In genomic region chr9:35054871-35055644, GRCh38 we compare ENCODE assay signal across 16 cellular contexts.
"Had no signal": no experiment of that assay in that cellular context is flagged by ENCODE, and none has a peak within 500 bp of the region (broad histone marks: within the 10 kb centered on the region; RNA-seq: fewer than 3 reads in every experiment).

No MANE protein-coding gene starts in this region.

- H3K27ac Mint-ChIP-seq: activated CD4-positive, alpha-beta memory T cell treated with anti-CD3 and anti-CD28 coated beads for 36 hours; activated T-helper 17 cell treated with anti-CD3 and anti-CD28 coated beads, Interleukin-2, amount 50 U/mL, for 72 hours; dendritic cell treated with granulocyte-macrophage colony-stimulating factor and Interleukin-4, amounts not matched to agents 40 ng/mL and 50 ng/mL, for 4 days had no signal

- H3K27ac ChIP-seq: esophagus squamous epithelium, heart right ventricle, left lung, tibial nerve had no signal

- DNase-seq: activated CD4-positive, alpha-beta memory T cell treated with anti-CD3 and anti-CD28 coated beads for 36 hours; activated naive CD4-positive, alpha-beta T cell treated with anti-CD3 and anti-CD28 coated beads, Interleukin-2, amount 50 U/mL, for 16 hours; effector CD8-positive, alpha-beta T cell; esophagus squamous epithelium; heart right ventricle; left lung; retina; stimulated activated CD4-positive, alpha-beta T cell treated with anti-CD3 and anti-CD28 coated beads, Interleukin-12 subunit alpha, Interleukin-12 subunit beta, amount 100 ng/mL, for 4 hours; stimulated activated CD4-positive, alpha-beta T cell treated with anti-CD3 and anti-CD28 coated beads, Interleukin-1b, Interleukin-23, amount 100 ng/mL, for 48 hours; stimulated activated CD8-positive, alpha-beta memory T cell treated with anti-CD3 and anti-CD28 coated beads, Interleukin-4, amount 100 ng/mL, for 48 hours; stimulated activated naive CD4-positive, alpha-beta T cell treated with Interleukin-2 at 50 U/mL for 16 hours had no signal

- H3K9me3 ChIP-seq: esophagus squamous epithelium, heart right ventricle, left lung, tibial nerve had no signal

- H3K4me3 Mint-ChIP-seq: activated CD4-positive, alpha-beta memory T cell treated with anti-CD3 and anti-CD28 coated beads for 36 hours; activated T-helper 17 cell treated with anti-CD3 and anti-CD28 coated beads, Interleukin-2, amount 50 U/mL, for 72 hours; dendritic cell treated with granulocyte-macrophage colony-stimulating factor and Interleukin-4, amounts not matched to agents 40 ng/mL and 50 ng/mL, for 4 days had no signal

- H3K4me3 ChIP-seq: esophagus squamous epithelium, heart right ventricle, left lung, tibial nerve had no signal

- H3K27me3 ChIP-seq: esophagus squamous epithelium, heart right ventricle, left lung, tibial nerve had no signal

- H3K9me3 Mint-ChIP-seq: activated CD4-positive, alpha-beta memory T cell treated with anti-CD3 and anti-CD28 coated beads for 36 hours; activated T-helper 17 cell treated with anti-CD3 and anti-CD28 coated beads, Interleukin-2, amount 50 U/mL, for 72 hours; dendritic cell treated with granulocyte-macrophage colony-stimulating factor and Interleukin-4, amounts not matched to agents 40 ng/mL and 50 ng/mL, for 4 days had no signal

- ATAC-seq: activated CD4-positive, CD25-positive, alpha-beta regulatory T cell treated with anti-CD3 and anti-CD28 coated beads, Interleukin-2, amount 50 U/mL, for 24 hours; activated T-helper 17 cell treated with anti-CD3 and anti-CD28 coated beads, Interleukin-2, amount 50 U/mL, for 72 hours; heart right ventricle; left lung had no signal

- H3K27me3 Mint-ChIP-seq: activated CD4-positive, alpha-beta memory T cell treated with anti-CD3 and anti-CD28 coated beads for 36 hours; activated T-helper 17 cell treated with anti-CD3 and anti-CD28 coated beads, Interleukin-2, amount 50 U/mL, for 72 hours; dendritic cell treated with granulocyte-macrophage colony-stimulating factor and Interleukin-4, amounts not matched to agents 40 ng/mL and 50 ng/mL, for 4 days had no signal

- H3K4me1 ChIP-seq: esophagus squamous epithelium, left lung, tibial nerve had no signal

- FAIRE-seq: urothelium cell line had no signal
